In genomic region chr12:45727994-45728624, GRCh38 we compare ENCODE assay signal across 8 cellular contexts. TPM values are rescaled to one million over a fixed set of nuclear protein-coding genes. Genes with fewer than 3 reads are reported as not detected.
DNase-seq lines count a peak whose midpoint lies in the region; ATAC-seq, FAIRE-seq and TF ChIP-seq lines count a peak whose summit lies in the region.

No MANE protein-coding gene starts in this region.

- CTCF ChIA-PET in HepG2 (lab: Yijun Ruan, JAX; ENCODE audit: low intra/inter-chr PET ratio, low total read pairs): interaction anchor here (1.0 kb wide), 1 partner anchor 18 kb away, joined by 3 read pairs; no protein-coding TSS in a partner anchor

- FAIRE-seq in HepG2 (lab: Jason Lieb, UNC): no peak

- TF ChIP-seq RAD21 in HepG2 (CRISPR knock-in tag; IDR thresholded peaks at IDR 0.05): no peak

- H3K4me1 ChIP-seq in ascending aorta (peaks cover 0 to 29% of the 10 kb centered on the region in 2 donors), HepG2 (ENCODE audit: insufficient read depth, low read length) (peaks cover 30% of the 10 kb centered on the region), testis (peaks cover 17% of the 10 kb centered on the region)

- peaks cover 5% of the 10 kb centered on the region; the same call in 1 of the 2 replicates for H4K20me1 ChIP-seq in HepG2 (ENCODE audit: insufficient read depth, low read length)

- H3K4me2 ChIP-seq in HepG2 (ENCODE audit: low read depth, low read length): peak overlapping the region; percentile 89

- intact Hi-C loops in ascending aorta (cut with DNase I): loop anchor here (2.0 to 10.0 kb wide), 8 partner anchors 57 to 556 kb away; partner anchors contain the start of genes ANO6 and SCAF11
- intact Hi-C loops in HepG2 (cut with micrococcal nuclease; ENCODE audit: unreplicated experiment): loop anchor here (5.0 kb wide), 2 partner anchors 264 to 536 kb away; partner anchors contain the start of gene SCAF11
- intact Hi-C loops in testis (cut with DNase I; ENCODE audit: low total_unique reads): no loop called here

- in situ Hi-C loops in HepG2 (cut with HindIII; ENCODE audit: extremely low pct_ligation_motif_present, low pct_unique_long_range_greater_than_20kb): loop anchor here (5.0 to 25.0 kb wide), 2 partner anchors 186 to 541 kb away; no protein-coding TSS in a partner anchor

- peak overlapping the region; percentile 93 for H3K9ac ChIP-seq in HepG2 (ENCODE audit: insufficient read depth, low read depth, low read length)

- peaks cover 65% of the 10 kb centered on the region for H3K79me2 ChIP-seq in HepG2 (ENCODE audit: insufficient read depth, low read length)

- POLR2A ChIA-PET in HepG2 (lab: Yijun Ruan, JAX): interaction anchor here (1.3 to 3.5 kb wide), 2 partner anchors 263 to 468 kb away, joined by 3 to 24 read pairs; partner anchors contain the start of gene SCAF11

- H3K4me3 ChIP-seq in ascending aorta (peak overlapping the region; percentile 74 to 95), HepG2 (replicated peaks in 1 of 3; ENCODE audit: insufficient read depth in 1 of 3, low read depth in 2 of 3, low read length in 3 of 3) (peak overlapping the region; percentile 93 to 99 (median 97)), testis (peak overlapping the region; percentile 88 to 95)

- DNase-seq in COLO829 (ENCODE audit: low spot score): peak; percentile 6
- peak; percentile 19 for DNase-seq in HS-27A (ENCODE audit: low read depth)
- no peak for DNase-seq in ascending aorta (ENCODE audit: low spot score in 2 of 2)
- DNase-seq in HepG2 (ENCODE audit: low spot score): no peak
- no peak for DNase-seq in testis
- DNase-seq in inferior parietal cortex (ENCODE audit: extremely low spot score): no peak
- no peak for DNase-seq in cerebellar cortex (ENCODE audit: low spot score)

- WGBS in HepG2 (ENCODE audit: low lambda C conversion rate): under 1% methylated on average over 16 of the region's 16 CpGs
- WGBS in testis, 2 donors: 0 to 1% methylated on average over 16 of the region's 16 CpGs

- H3K27ac ChIP-seq in ascending aorta (peak overlapping the region; percentile 99), HepG2 (ENCODE audit: extremely low read length, insufficient read depth, low read length) (peak overlapping the region; percentile 95), testis (peak overlapping the region; percentile 100)

- no peak for TF ChIP-seq EP300 in HepG2 (IDR thresholded peaks at IDR 0.05; ENCODE audit: low read depth in 2 of 2, low read length in 2 of 2)
- no peak for TF ChIP-seq EP300 in HepG2 (CRISPR knock-in tag; IDR thresholded peaks at IDR 0.05; ENCODE audit: borderline replicate concordance)

- no peaks in the 10 kb centered on the region for H3K36me3 ChIP-seq in ascending aorta
- no peaks in the 10 kb centered on the region for H3K36me3 ChIP-seq in HepG2 (replicated peaks in 1 of 2; ENCODE audit: control insufficient read depth in 1 of 2, insufficient read depth in 2 of 2, low read length in 2 of 2)
- no peaks in the 10 kb centered on the region for H3K36me3 ChIP-seq in testis (ENCODE audit: low read depth, missing control alignments)

- no peak for TF ChIP-seq CTCF in ascending aorta (IDR thresholded peaks at IDR 0.05)
- TF ChIP-seq CTCF in HepG2 (CRISPR knock-in tag; IDR thresholded peaks at IDR 0.05): no peak
- no peak for TF ChIP-seq CTCF in testis (IDR thresholded peaks at IDR 0.05)

- ATAC-seq in HepG2 (no peak; the same call in 2 of the 3 replicates), GM21526 (IDR thresholded peaks at IDR 0.05; ENCODE audit: low FRiP score, unreplicated experiment) (no peak)

- H3K27me3 ChIP-seq in ascending aorta (no peaks in the 10 kb centered on the region), HepG2 (ENCODE audit: control insufficient read depth in 1 of 2, insufficient read depth in 2 of 2, low read length in 2 of 2) (no peaks in the 10 kb centered on the region; a peak in 1 of 5 replicates), testis (no peaks in the 10 kb centered on the region)

- no TSS peak for BruUV-seq in HepG2 (replicated peaks; lab: Mats Ljungman, UMichigan)

- H3K9me3 ChIP-seq in ascending aorta (no peaks in the 10 kb centered on the region), HepG2 (ENCODE audit: low read length) (no peaks in the 10 kb centered on the region), testis (no peaks in the 10 kb centered on the region)

- peak overlapping the region; percentile 37 for H2AFZ ChIP-seq in HepG2 (ENCODE audit: low read length)

- TF ChIP-seq POLR2A in HepG2 (IDR thresholded peaks at IDR 0.05; ENCODE audit: insufficient read depth in 1 of 2, low read depth in 2 of 2, low read length in 2 of 2) (no peak), testis (IDR thresholded peaks at IDR 0.05) (no peak)

TF ChIP-seq in HepG2, 621 proteins besides CTCF, POLR2A, EP300 and RAD21 (continues in another document):
- TF ChIP-seq RBAK (CRISPR knock-in tag; IDR thresholded peaks at IDR 0.05): no peak
- no peak for TF ChIP-seq ZNF574 (CRISPR knock-in tag; IDR thresholded peaks at IDR 0.05)
- peak; percentile 36; the same call in 1 of the 2 replicates for TF ChIP-seq KDM1A (CRISPR knock-in tag; IDR thresholded peaks at IDR 0.05)
- TF ChIP-seq ZBTB44 (CRISPR knock-in tag; IDR thresholded peaks at IDR 0.05): no peak
- TF ChIP-seq ATF1 (CRISPR knock-in tag; IDR thresholded peaks at IDR 0.05): peak; percentile 9; the same call in 1 of the 2 replicates
- TF ChIP-seq ZNF383 (CRISPR knock-in tag; IDR thresholded peaks at IDR 0.05; ENCODE audit: borderline replicate concordance): 0 out of 2 replicates have a peak, but pooled peaks have one; percentile 27
- no peak for TF ChIP-seq KLF11 (CRISPR knock-in tag; IDR thresholded peaks at IDR 0.05)
- TF ChIP-seq ZNF790 (CRISPR knock-in tag; IDR thresholded peaks at IDR 0.05; ENCODE audit: borderline replicate concordance): peak; percentile 50; the same call in 1 of the 2 replicates
- TF ChIP-seq IRF2 (CRISPR knock-in tag; IDR thresholded peaks at IDR 0.05): no peak

RNA-seq across cellular contexts. Expression of gene ARID2, which starts 1.4 kb away (rescaled TPM):
- total RNA-seq in ascending aorta (18.4 TPM), HepG2 (2016; rRNA removed; fragmentation: Illumina TruSeq; extraction: Trizol) (15.9 and 16.4 TPM in 2 replicates), testis (10 to 100 TPM; 72.4 to 82.2 TPM)
- 3.6 and 6.2 TPM in 2 replicates for total RNA-seq in HepG2 (2016; cell fraction: cytosol; rRNA removed; fragmentation: Illumina TruSeq; extraction: Trizol; ENCODE audit: low read depth)
- 12.0 and 15.2 TPM in 2 replicates for total RNA-seq in HepG2 (2016; cell fraction: insoluble cytoplasmic fraction; rRNA removed; fragmentation: Illumina TruSeq; extraction: Trizol)
- total RNA-seq in HepG2 (2016; cell fraction: membrane; rRNA removed; fragmentation: Illumina TruSeq; extraction: Trizol): 4.5 and 7.3 TPM in 2 replicates
- 32.4 and 40.0 TPM in 2 replicates for total RNA-seq in HepG2 (2016; cell fraction: nucleus; rRNA removed; fragmentation: Illumina TruSeq; extraction: Trizol)
- polyA plus RNA-seq in HepG2 (2011; rRNA removed) (16.7 and 22.2 TPM in 2 replicates), testis (ENCODE audit: insufficient read depth, low read depth, low replicate concordance) (50.4 TPM)
- polyA plus RNA-seq in HepG2 (2011; cell fraction: cytosol; rRNA removed): 10.0 and 13.2 TPM in 2 replicates
- 19.1 and 23.4 TPM in 2 replicates for polyA plus RNA-seq in HepG2 (2011; cell fraction: nucleus; rRNA removed)
- polyA plus RNA-seq in HepG2 (2012): 9.7 and 11.2 TPM in 2 replicates
- polyA plus RNA-seq in HepG2 (2016; cell fraction: cytosol; fragmentation: Illumina TruSeq; extraction: Trizol; ENCODE audit: low read depth): 0.29 and 0.60 TPM in 2 replicates
- 9.6 and 10.1 TPM in 2 replicates for polyA plus RNA-seq in HepG2 (2016; cell fraction: insoluble cytoplasmic fraction; fragmentation: Illumina TruSeq; extraction: Trizol; ENCODE audit: low read depth)
- 1.5 and 2.1 TPM in 2 replicates for polyA plus RNA-seq in HepG2 (2016; cell fraction: membrane; fragmentation: Illumina TruSeq; extraction: Trizol; ENCODE audit: low read depth)
- 15.3 and 19.9 TPM in 2 replicates for polyA plus RNA-seq in HepG2 (2016; cell fraction: nucleus; fragmentation: Illumina TruSeq; extraction: Trizol; ENCODE audit: insufficient read depth, low read depth)
- polyA minus RNA-seq in HepG2 (2011; rRNA and poly(A)+ RNA removed; ENCODE audit: low replicate concordance): 53.9 and 96.2 TPM in 2 replicates
- 23.7 and 25.9 TPM in 2 replicates for polyA minus RNA-seq in HepG2 (2011; cell fraction: cytosol; rRNA and poly(A)+ RNA removed)
- 155 and 159 TPM in 2 replicates for polyA minus RNA-seq in HepG2 (2011; cell fraction: nucleus; rRNA and poly(A)+ RNA removed)

Comparison
In these comparisons a context has a peak if more than half of its experiments do, and no peak if none do; other contexts are left out.
1. DNase-seq: peak in COLO829 (single experiment) and HS-27A (single experiment); none in ascending aorta (0 of 2), HepG2 (single experiment), testis (single experiment), inferior parietal cortex (single experiment) and cerebellar cortex (single experiment).
2. Peak in every context shown above with its lines, with median percentiles within 50 percentile points of each other: H3K27ac ChIP-seq and H3K4me3 ChIP-seq.